Comparison of ENCODE assay signal across 18 cellular contexts in the genomic region with DNA sequence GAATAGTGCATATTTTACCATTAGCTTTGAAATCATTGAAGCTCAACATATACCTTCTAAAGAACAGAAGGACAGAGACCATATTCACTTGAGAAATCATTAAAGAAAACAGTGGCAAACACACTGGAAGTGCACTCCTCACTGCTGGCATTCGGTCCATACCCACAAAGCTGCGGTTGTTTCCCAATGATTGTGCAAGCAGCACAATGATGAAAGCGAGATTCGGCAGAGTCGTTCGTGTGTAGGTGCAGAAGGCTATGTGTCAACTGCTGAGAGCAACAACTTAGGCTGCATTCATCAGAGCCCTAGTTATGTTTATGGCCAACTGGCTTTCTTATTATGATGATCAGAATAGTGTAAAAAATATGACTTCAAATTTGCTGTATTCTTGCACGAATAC.
A peak's percentile ranks its signal among the peaks of the same experiment; 100 is the strongest.
DNase-seq lines count a peak whose midpoint lies in the region; ATAC-seq, FAIRE-seq and TF ChIP-seq lines count a peak whose summit lies in the region.
"Had no signal": no experiment of that assay in that cellular context is flagged by ENCODE, and none has a peak within 500 bp of the region (broad histone marks: within the 10 kb centered on the region; RNA-seq: fewer than 3 reads in every experiment).

No MANE protein-coding gene starts in this region.

- ATAC-seq in HG03439 (IDR thresholded peaks at IDR 0.05; ENCODE audit: unreplicated experiment), result no peak
- ATAC-seq in GM21619 (IDR thresholded peaks at IDR 0.05; ENCODE audit: unreplicated experiment), result no peak
- no peak for ATAC-seq in GM18909 (IDR thresholded peaks at IDR 0.05; ENCODE audit: poor library complexity, unreplicated experiment)
- ATAC-seq: K562 had no signal

- no peak overlapping the region for H3K4me3 ChIP-seq in epithelial cell of esophagus (ENCODE audit: low read length)
- H3K4me3 ChIP-seq: K562, PC-9 had no signal

- DNase-seq in HTR-8/SVneo (ENCODE audit: insufficient read length, low spot score) (no peak), NCI-H146 (lab: John Stamatoyannopoulos, UW) (peak; percentile 34), SK-MEL-5 (ENCODE audit: low read depth, low spot score) (peak; percentile 54), epithelial cell of esophagus (ENCODE audit: low read depth) (peak; percentile 81)
- DNase-seq: ACHN, AML-193, DMS 273 treated with DMSO at 0.1 percent for 48 hours, GOT3, NCI-H1105 treated with DMSO at 0.1 percent for 48 hours, NCI-H345, NCI-H526 treated with DMSO at 0.1 percent for 48 hours, PC-9, T-helper 1 cell, T1000 had no signal

- TF ChIP-seq CTCF in epithelial cell of esophagus (IDR thresholded peaks at IDR 0.05; ENCODE audit: insufficient read depth, low read depth, low read length, missing control alignments), result no peak

- in situ Hi-C loops in SK-MEL-5 (cut with HindIII; ENCODE audit: low pct_unique_long_range_greater_than_20kb, low sequenced_read_pairs), result no loop called here

- peak; percentile 4 for FAIRE-seq in HTR-8/SVneo (lab: Jason Lieb, UNC)
- FAIRE-seq: K562 had no signal
